Comparison of ENCODE assay signal across 35 cellular contexts in the genomic region with DNA sequence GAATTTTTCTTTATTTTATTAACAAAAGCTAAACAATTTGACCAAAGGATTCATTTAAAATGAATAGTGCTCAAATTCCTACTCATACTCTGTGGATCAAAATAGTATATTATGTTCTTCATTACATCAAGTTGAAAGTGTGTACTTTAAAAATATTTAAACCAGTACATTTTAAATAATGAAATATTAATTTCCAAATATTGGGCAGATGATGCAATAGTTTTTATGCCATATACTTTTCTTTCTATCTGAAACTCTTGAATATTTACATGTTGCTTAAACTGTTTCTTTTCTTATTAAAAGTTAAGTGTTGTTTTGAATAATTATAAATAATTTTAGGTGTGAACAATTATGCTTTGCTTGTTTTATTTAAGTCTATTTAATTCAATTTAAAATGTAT.
"Had no signal": no experiment of that assay in that cellular context is flagged by ENCODE, and none has a peak within 500 bp of the region (broad histone marks: within the 10 kb centered on the region; RNA-seq: fewer than 3 reads in every experiment).

No MANE protein-coding gene starts in this region.

- H3K9me3 ChIP-seq: MG63, Peyer's patch had no signal

- ATAC-seq: activated T-cell treated with anti-CD3 and anti-CD28 coated beads, Interleukin-2, amount 50 U/mL, for 72 hours; activated T-helper 17 cell treated with anti-CD3 and anti-CD28 coated beads, Interleukin-2, amount 50 U/mL, for 72 hours; PC-3; Right ventricle myocardium inferior had no signal

- H3K27me3 ChIP-seq: brain microvascular endothelial cell, MG63, Peyer's patch had no signal

- H3K36me3 ChIP-seq: brain microvascular endothelial cell, MG63, Peyer's patch, WERI-Rb-1 had no signal

- H3K4me1 ChIP-seq: Peyer's patch had no signal

- H3K27ac ChIP-seq: Peyer's patch, RWPE1, WERI-Rb-1 had no signal

- H3K4me3 ChIP-seq: MG63, Peyer's patch had no signal

- DNase-seq: activated CD4-positive, alpha-beta memory T cell treated with anti-CD3 and anti-CD28 coated beads, Interleukin-2, amount 10 ng/mL, durations not matched to agents 7 days and 5 days; activated CD4-positive, alpha-beta T cell treated with anti-CD3 and anti-CD28 coated beads for 1 hour; activated CD4-positive, alpha-beta T cell treated with anti-CD3 and anti-CD28 coated beads for 48 hours; activated CD4-positive, CD25-positive, alpha-beta regulatory T cell; activated effector memory CD4-positive, alpha-beta T cell treated with anti-CD3 and anti-CD28 coated beads, Interleukin-2, amount 50 U/mL, for 16 hours; activated naive CD4-positive, alpha-beta T cell; activated naive CD4-positive, alpha-beta T cell treated with anti-CD3 and anti-CD28 coated beads, Interleukin-2, amount 50 U/mL, for 16 hours; activated naive CD8-positive, alpha-beta T cell treated with anti-CD3 and anti-CD28 coated beads for 36 hours; activated T-cell treated with anti-CD3 and anti-CD28 coated beads, Interleukin-2, amount 50 U/mL, for 1 hour; activated T-cell treated with anti-CD3 and anti-CD28 coated beads, Interleukin-2, amount 50 U/mL, for 72 hours; amniotic stem cell; aorta; brain microvascular endothelial cell; central memory CD4-positive, alpha-beta T cell; Kasumi-1; MG63; NCI-H1048; NCI-H1105 treated with DMSO at 0.1 percent for 48 hours; NCI-H1436; NCI-H1694; NCI-H2029; NCI-H345; NCI-H524 treated with DMSO at 0.1 percent for 48 hours; NK-92 treated with Interleukin-12 subunit alpha and Interleukin-12 subunit beta, amount 100 ng/mL, for 24 hours; PC-3; Peyer's patch; SIG-M5; SW 1271; T-helper 1 cell; T-helper 2 cell; T-helper 9 cell; WERI-Rb-1 had no signal
